In genomic region chr3:119663885-119664284, GRCh38 we compare ENCODE assay signal across 17 cellular contexts. TPM values are rescaled to one million over a fixed set of nuclear protein-coding genes. Genes with fewer than 3 reads are reported as not detected.
A peak's percentile ranks its signal among the peaks of the same experiment; 100 is the strongest.
DNase-seq lines count a peak whose midpoint lies in the region; ATAC-seq and TF ChIP-seq lines count a peak whose summit lies in the region.
"Had no signal": no experiment of that assay in that cellular context is flagged by ENCODE, and none has a peak within 500 bp of the region (broad histone marks: within the 10 kb centered on the region; RNA-seq: fewer than 3 reads in every experiment).

No MANE protein-coding gene starts in this region.

- ATAC-seq in Right ventricle myocardium superior (ENCODE audit: poor library complexity) (no peak), GM19351 (IDR thresholded peaks at IDR 0.05; ENCODE audit: unreplicated experiment) (no peak)
- ATAC-seq: activated CD4-positive, alpha-beta T cell treated with anti-CD3 and anti-CD28 coated beads for 36 hours had no signal

- in situ Hi-C loops in astrocyte of the spinal cord (cut with HindIII; ENCODE audit: low sequenced_read_pairs) = no loop called here

- intact Hi-C loops in Right ventricle myocardium superior (cut with DNase I) (no loop called here), uterus (cut with DNase I; ENCODE audit: low total_unique reads) (no loop called here)

- peaks cover 0 to 42% of the 10 kb centered on the region in 2 donors for H3K4me1 ChIP-seq in right atrium auricular region
- no peaks in the 10 kb centered on the region for H3K4me1 ChIP-seq in uterus

- H3K27me3 ChIP-seq in right atrium auricular region (no peaks in the 10 kb centered on the region), uterus (no peaks in the 10 kb centered on the region)
- H3K27me3 ChIP-seq: tibial artery had no signal

- TF ChIP-seq CTCF in right atrium auricular region (IDR thresholded peaks at IDR 0.05) = no peak
- no peak for TF ChIP-seq CTCF in astrocyte of the spinal cord (IDR thresholded peaks at IDR 0.05; ENCODE audit: low read depth, low read length)
- no peak for TF ChIP-seq CTCF in uterus (IDR thresholded peaks at IDR 0.05)

- DNase-seq in right atrium auricular region (ENCODE audit: low spot score) (no peak), Right ventricle myocardium superior (no peak), astrocyte of the spinal cord (ENCODE audit: low read depth, low spot score) (peak; percentile 12), myocyte (ENCODE audit: low read depth) (peak; percentile 27), uterus (no peak), GM19240 (ENCODE audit: insufficient read length, low spot score) (no peak), COR-L47 (lab: John Stamatoyannopoulos, UW) (no peak)
- DNase-seq: activated CD4-positive, alpha-beta T cell treated with anti-CD3 and anti-CD28 coated beads for 36 hours; H9; IMR-90; left cardiac atrium; NCI-H1048; NCI-H774; SHP77; stimulated activated CD8-positive, alpha-beta memory T cell treated with anti-CD3 and anti-CD28 coated beads, Interleukin-4, amount 100 ng/mL, for 48 hours; tibial artery had no signal

- H3K4me3 ChIP-seq in right atrium auricular region (no peak overlapping the region), astrocyte of the spinal cord (ENCODE audit: low read depth, low read length) (no peak overlapping the region), uterus (no peak overlapping the region)
- H3K4me3 ChIP-seq: tibial artery had no signal

- H3K27ac ChIP-seq in right atrium auricular region (peak overlapping the region; percentile 81 to 93), uterus (peak overlapping the region; percentile 69 to 71)
- H3K27ac ChIP-seq: tibial artery had no signal

- H3K9me3 ChIP-seq in right atrium auricular region = no peaks in the 10 kb centered on the region
- H3K9me3 ChIP-seq in uterus = no peaks in the 10 kb centered on the region
- H3K9me3 ChIP-seq: tibial artery had no signal

- H3K36me3 ChIP-seq in right atrium auricular region (peaks cover 13% of the 10 kb centered on the region), uterus (no peaks in the 10 kb centered on the region)

- no peak for TF ChIP-seq POLR2A in uterus (IDR thresholded peaks at IDR 0.05)

RNA-seq across cellular contexts. Expression of gene POPDC2, which starts 3.5 kb away (rescaled TPM):
- total RNA-seq in right atrium auricular region = 100 to 1,000 TPM; 679 to 853 TPM
- 538 TPM for total RNA-seq in Right ventricle myocardium superior
- total RNA-seq in myocyte = 3.5 and 4.2 TPM in 2 replicates
- 8.4 TPM for polyA plus RNA-seq in myocyte (2012)
- 10 to 100 TPM in 1 of 4 donors, 1 to 10 TPM in 3; 4.9 to 35.3 (median 7.9) TPM for total RNA-seq in uterus

RNA-seq across cellular contexts. Expression of gene COX17, which starts 13.3 kb away (rescaled TPM):
- total RNA-seq in right atrium auricular region (10 to 100 TPM; 75.8 to 93.9 TPM), Right ventricle myocardium superior (168 TPM), myocyte (48.2 and 62.2 TPM in 2 replicates), uterus (10 to 100 TPM in 2 of 4 donors, 1 to 10 TPM in 2; 3.1 to 56.5 (median 23.1) TPM)
- polyA plus RNA-seq in myocyte (2012) = 119 TPM

RNA-seq across cellular contexts. Expression of gene CFAP91, which starts 38.9 kb away (rescaled TPM):
- total RNA-seq in right atrium auricular region (1 to 10 TPM; 1.5 to 3.1 TPM), Right ventricle myocardium superior (0.75 TPM), myocyte (0.45 and 0.78 TPM in 2 replicates), uterus (10 to 100 TPM in 3 of 4 donors, 1 to 10 TPM in 1; 9.1 to 58.4 (median 28.5) TPM)
- polyA plus RNA-seq in myocyte (2012) = 0.45 TPM
- total RNA-seq: IMR-90 had no signal
- polyA plus RNA-seq: IMR-90 had no signal

Comparison
In these comparisons a context has a peak if more than half of its experiments do, and no peak if none do; other contexts are left out.
1. DNase-seq: peak in astrocyte of the spinal cord (single experiment) and myocyte (single experiment); none in right atrium auricular region (single experiment), Right ventricle myocardium superior (single experiment), uterus (0 of 2), GM19240 (single experiment) and COR-L47 (single experiment).
2. RNA of gene POPDC2, which starts 3.5 kb away (total RNA-seq): 679 to 853 TPM in right atrium auricular region and 538 TPM in Right ventricle myocardium superior (single experiment); 4.9 to 35.3 TPM in uterus and 3.5 to 4.2 TPM in myocyte; every median in the first group is over 10 times any median in the second.